ENCODE assay signal across 31 cellular contexts in the genomic region with DNA sequence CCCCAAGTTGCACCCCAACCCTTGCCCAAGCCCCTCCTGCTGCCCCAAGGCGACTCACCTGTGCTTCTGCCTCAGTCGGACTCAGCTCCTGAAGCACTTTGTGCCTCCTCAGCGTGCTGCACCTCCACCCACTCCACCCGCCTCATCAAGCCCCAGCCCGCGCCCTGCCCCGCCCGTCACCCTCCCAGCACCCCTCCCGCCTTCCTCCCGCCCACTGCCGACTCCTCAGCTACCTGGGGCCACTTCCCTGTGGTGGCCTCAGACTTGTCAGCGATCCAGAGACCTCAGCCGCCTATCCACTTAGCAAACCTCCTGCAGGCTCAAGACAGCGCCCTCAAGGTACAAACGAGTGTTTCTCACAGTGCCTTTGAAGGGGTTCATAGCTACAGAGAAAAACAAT. TPM values are rescaled to one million over a fixed set of nuclear protein-coding genes. Genes with fewer than 3 reads are reported as not detected.
"Had no signal": no experiment of that assay in that cellular context is flagged by ENCODE, and none has a peak within 500 bp of the region (broad histone marks: within the 10 kb centered on the region; RNA-seq: fewer than 3 reads in every experiment).

No MANE protein-coding gene starts in this region.

- ATAC-seq: activated T-cell treated with anti-CD3 and anti-CD28 coated beads, Interleukin-2, amount 50 U/mL, for 4 hours; activated T-helper 17 cell treated with anti-CD3 and anti-CD28 coated beads, Interleukin-2, amount 50 U/mL, for 72 hours; K562; Panc1; SK-N-SH treated with all-trans-retinoic acid at 6 μM for 48 hours had no signal

- H3K4me3 ChIP-seq: K562, SJSA1 had no signal

- H3K4me1 ChIP-seq: SJSA1 had no signal

- H3K27ac ChIP-seq: RWPE1, SJSA1 had no signal

- DNase-seq: activated B cell treated with CpG ODN at 0.5 μM for 24 hours; activated CD4-positive, alpha-beta memory T cell treated with anti-CD3 and anti-CD28 coated beads for 36 hours; activated CD4-positive, alpha-beta T cell treated with anti-CD3 and anti-CD28 coated beads for 1 hour; activated CD4-positive, alpha-beta T cell treated with anti-CD3 and anti-CD28 coated beads, Interleukin-2, amount 10 ng/mL, durations not matched to agents 7 days and 5 days; activated CD8-positive, alpha-beta memory T cell treated with anti-CD3 and anti-CD28 coated beads for 24 hours; activated gamma-delta T cell; activated naive CD4-positive, alpha-beta T cell treated with anti-CD3 and anti-CD28 coated beads for 36 hours; activated T-cell treated with anti-CD3 and anti-CD28 coated beads, Interleukin-2, amount 50 U/mL, for 4 hours; cerebellar nuclear complex; Karpas-422; MM.1S; NCI-H1105; NCI-H1436; NCI-H187; NCI-H2081; NCI-H524; NCI-H774; OCI-M1; SHP77; SW 1271 had no signal

- H3K27me3 ChIP-seq: SJSA1 had no signal

- H3K27ac Mint-ChIP-seq: activated B cell treated with CpG ODN at 0.5 μM for 24 hours; activated CD4-positive, alpha-beta memory T cell treated with anti-CD3 and anti-CD28 coated beads for 36 hours; activated CD4-positive, alpha-beta T cell treated with anti-CD3 and anti-CD28 coated beads, Interleukin-2, amount 10 ng/mL, durations not matched to agents 7 days and 5 days; activated naive CD4-positive, alpha-beta T cell treated with anti-CD3 and anti-CD28 coated beads for 36 hours; activated naive CD8-positive, alpha-beta T cell; activated T-helper 17 cell treated with anti-CD3 and anti-CD28 coated beads, Interleukin-2, amount 50 U/mL, for 72 hours; T-helper 2 cell treated with Interferon-gamma antibody and Interleukin-4, amounts not matched to agents 5 μg/mL and 100 μg/mL, for 36 hours had no signal

- H3K36me3 Mint-ChIP-seq: activated CD4-positive, alpha-beta memory T cell treated with anti-CD3 and anti-CD28 coated beads for 36 hours; activated naive CD8-positive, alpha-beta T cell had no signal

- H3K9me3 ChIP-seq: SJSA1 had no signal

- H3K27me3 Mint-ChIP-seq: activated B cell treated with CpG ODN at 0.5 μM for 24 hours; activated CD4-positive, alpha-beta memory T cell treated with anti-CD3 and anti-CD28 coated beads for 36 hours; activated CD4-positive, alpha-beta T cell treated with anti-CD3 and anti-CD28 coated beads, Interleukin-2, amount 10 ng/mL, durations not matched to agents 7 days and 5 days; activated naive CD8-positive, alpha-beta T cell; activated T-helper 17 cell treated with anti-CD3 and anti-CD28 coated beads, Interleukin-2, amount 50 U/mL, for 72 hours had no signal

- H3K9me3 Mint-ChIP-seq: activated CD4-positive, alpha-beta memory T cell treated with anti-CD3 and anti-CD28 coated beads for 36 hours; activated CD4-positive, alpha-beta T cell treated with anti-CD3 and anti-CD28 coated beads, Interleukin-2, amount 10 ng/mL, durations not matched to agents 7 days and 5 days; activated naive CD4-positive, alpha-beta T cell treated with anti-CD3 and anti-CD28 coated beads for 36 hours; activated T-cell treated with anti-CD3 and anti-CD28 coated beads, Interleukin-2, amount 50 U/mL, for 4 hours; activated T-helper 17 cell treated with anti-CD3 and anti-CD28 coated beads, Interleukin-2, amount 50 U/mL, for 72 hours; T-helper 2 cell treated with Interferon-gamma antibody and Interleukin-4, amounts not matched to agents 5 μg/mL and 100 μg/mL, for 36 hours had no signal

- H3K4me1 Mint-ChIP-seq: activated B cell treated with CpG ODN at 0.5 μM for 24 hours; activated CD4-positive, alpha-beta T cell treated with anti-CD3 and anti-CD28 coated beads, Interleukin-2, amount 10 ng/mL, durations not matched to agents 7 days and 5 days; activated T-helper 17 cell treated with anti-CD3 and anti-CD28 coated beads, Interleukin-2, amount 50 U/mL, for 72 hours had no signal

- H3K36me3 ChIP-seq: SJSA1 had no signal

- H3K4me3 Mint-ChIP-seq: activated B cell treated with CpG ODN at 0.5 μM for 24 hours; activated CD4-positive, alpha-beta memory T cell treated with anti-CD3 and anti-CD28 coated beads for 36 hours; activated CD4-positive, alpha-beta T cell treated with anti-CD3 and anti-CD28 coated beads, Interleukin-2, amount 10 ng/mL, durations not matched to agents 7 days and 5 days; activated naive CD4-positive, alpha-beta T cell treated with anti-CD3 and anti-CD28 coated beads for 36 hours; activated naive CD8-positive, alpha-beta T cell; activated T-cell treated with anti-CD3 and anti-CD28 coated beads, Interleukin-2, amount 50 U/mL, for 4 hours; activated T-helper 17 cell treated with anti-CD3 and anti-CD28 coated beads, Interleukin-2, amount 50 U/mL, for 72 hours; T-helper 2 cell treated with Interferon-gamma antibody and Interleukin-4, amounts not matched to agents 5 μg/mL and 100 μg/mL, for 36 hours had no signal

RNA-seq across cellular contexts. Expression of a gene that starts 19.6 kb away (rescaled TPM):
- total RNA-seq: activated B cell treated with CpG ODN at 0.5 μM for 24 hours; activated CD4-positive, alpha-beta memory T cell treated with anti-CD3 and anti-CD28 coated beads for 36 hours; activated CD4-positive, alpha-beta T cell treated with anti-CD3 and anti-CD28 coated beads, Interleukin-2, amount 10 ng/mL, durations not matched to agents 7 days and 5 days; activated naive CD4-positive, alpha-beta T cell treated with anti-CD3 and anti-CD28 coated beads for 36 hours; activated T-cell treated with anti-CD3 and anti-CD28 coated beads, Interleukin-2, amount 50 U/mL, for 4 hours; activated T-helper 17 cell treated with anti-CD3 and anti-CD28 coated beads, Interleukin-2, amount 50 U/mL, for 72 hours; cardiac septum; K562; SJSA1; T-helper 1 cell treated with Interleukin-12 subunit alpha and Interleukin-12 subunit beta and Interleukin-4 antibody, amounts not matched to agents 30 ng/mL and 1 ng/mL, for 36 hours had no signal
- polyA plus RNA-seq: adipose tissue, K562 had no signal
